18 cellular contexts compared by ENCODE assay signal in genomic region chr11:71607520-71608216, GRCh38. TPM values are rescaled to one million over a fixed set of nuclear protein-coding genes. Genes with fewer than 3 reads are reported as not detected.
DNase-seq lines count a peak whose midpoint lies in the region; FAIRE-seq and TF ChIP-seq lines count a peak whose summit lies in the region.
"Not testable (repeated sequence)": the region's sequence is repeated elsewhere in the genome, so short reads cannot be mapped to it uniquely, and the experiment has no call there.
"Had no signal": no experiment of that assay in that cellular context is flagged by ENCODE, and none has a peak within 500 bp of the region (broad histone marks: within the 10 kb centered on the region; RNA-seq: fewer than 3 reads in every experiment).

No MANE protein-coding gene starts in this region.

- H3K4me3 ChIP-seq in SK-N-SH (ENCODE audit: low read depth in 2 of 2, low read length in 1 of 2); astrocyte (ENCODE audit: insufficient read depth, low read depth, low read length); endothelial cell of umbilical vein (replicated peaks in 1 of 3; ENCODE audit: insufficient read depth in 1 of 3, low read depth in 1 of 3, low read length in 3 of 3); trophoblast cell (ENCODE audit: low read depth, low read length): not testable (repeated sequence)
- H3K4me3 ChIP-seq in iPS-18c (ENCODE audit: insufficient read depth, low read depth, low read length), result peak overlapping the region; percentile 57; the same call in 1 of the 2 replicates

- H3F3A ChIP-seq in SK-N-SH (replicated peaks; ENCODE audit: insufficient read depth), result not testable (repeated sequence)

- not testable (repeated sequence) for BruUV-seq in endothelial cell of umbilical vein (replicated peaks; lab: Mats Ljungman, UMichigan)

- not testable (repeated sequence) for H2AK5ac ChIP-seq in trophoblast cell (ENCODE audit: low read length)

- H3K4ac ChIP-seq in trophoblast cell (ENCODE audit: low read depth, low read length), result not testable (repeated sequence)

- not testable (repeated sequence) for H3K4me1 ChIP-seq in SK-N-SH (ENCODE audit: control insufficient read depth in 1 of 2, insufficient read depth in 2 of 2, low read depth in 1 of 2, low read length in 1 of 2); astrocyte (ENCODE audit: insufficient read depth, low read length); endothelial cell of umbilical vein (ENCODE audit: control insufficient read depth, extremely low read depth, insufficient read depth, low read length); trophoblast cell (ENCODE audit: control insufficient read depth in 1 of 2, insufficient read depth in 2 of 2, low read length in 2 of 2)

- H3K79me2 ChIP-seq in SK-N-SH (ENCODE audit: insufficient read depth); astrocyte (ENCODE audit: insufficient read depth, low read length); endothelial cell of umbilical vein (ENCODE audit: control insufficient read depth, insufficient read depth, low read length); trophoblast cell (ENCODE audit: control insufficient read depth, insufficient read depth, low read length, poor library complexity): not testable (repeated sequence)

- not testable (repeated sequence) for H3K27me3 ChIP-seq in SK-N-SH (ENCODE audit: insufficient read depth); astrocyte (ENCODE audit: insufficient read depth, low read length); endothelial cell of umbilical vein (ENCODE audit: control insufficient read depth in 2 of 2, insufficient read depth in 2 of 2, low read length in 2 of 2)
- peaks cover 11% of the 10 kb centered on the region for H3K27me3 ChIP-seq in trophoblast cell (ENCODE audit: insufficient read depth, low read length)

- H4K12ac ChIP-seq in trophoblast cell (ENCODE audit: low read depth, low read length), result not testable (repeated sequence)

- not testable (repeated sequence) for H4K20me1 ChIP-seq in SK-N-SH (ENCODE audit: insufficient read depth); astrocyte (ENCODE audit: insufficient read depth, low read length); endothelial cell of umbilical vein (replicated peaks; ENCODE audit: control insufficient read depth, extremely low read depth, insufficient read depth, low read length)

- not testable (repeated sequence) for H4K8ac ChIP-seq in trophoblast cell (ENCODE audit: low read depth, low read length)

- not testable (repeated sequence) for H3K36me3 Mint-ChIP-seq in astrocyte (ENCODE audit: low read depth, unreplicated experiment); mesothelial cell of epicardium; type B pancreatic cell

- intact Hi-C loops in endothelial cell of umbilical vein (cut with micrococcal nuclease), result not testable (repeated sequence)

- not testable (repeated sequence) for H3K9me3 ChIP-seq in SK-N-SH; astrocyte (ENCODE audit: insufficient read depth, low read depth, low read length); endothelial cell of umbilical vein (replicated peaks; ENCODE audit: control insufficient read depth, insufficient read depth, low read length); iPS-18c (ENCODE audit: control insufficient read depth, insufficient read depth, low read length); trophoblast cell (ENCODE audit: insufficient read depth, low read depth, low read length)

- WGBS in SK-N-SH (ENCODE audit: low lambda C conversion rate), result 84% methylated on average over 35 of the region's 59 CpGs
- WGBS in trophoblast cell (ENCODE audit: extremely low coverage, insufficient coverage, insufficient read length), result no CpG with 5 or more reads among the region's 59 CpGs

- H3K4me3 Mint-ChIP-seq in astrocyte (ENCODE audit: unreplicated experiment) (peak overlapping the region; percentile 27), mesothelial cell of epicardium (peak overlapping the region; percentile 57), type B pancreatic cell (peak overlapping the region; percentile 79)

- H3K9ac ChIP-seq in SK-N-SH; astrocyte (ENCODE audit: low read length); endothelial cell of umbilical vein (replicated peaks; ENCODE audit: extremely low read depth, insufficient read depth, low read length); trophoblast cell (ENCODE audit: low read length): not testable (repeated sequence)

- H3K27ac Mint-ChIP-seq in astrocyte (ENCODE audit: unreplicated experiment); mesothelial cell of epicardium; type B pancreatic cell: not testable (repeated sequence)

- H3K23ac ChIP-seq in trophoblast cell (ENCODE audit: low read length), result not testable (repeated sequence)

- H3K18ac ChIP-seq in trophoblast cell (ENCODE audit: low read length), result not testable (repeated sequence)

- POLR2A ChIA-PET in SK-N-SH (lab: Yijun Ruan, JAX); endothelial cell of umbilical vein (lab: Charles Lee): not testable (repeated sequence)

- H2BK12ac ChIP-seq in trophoblast cell (ENCODE audit: low read length), result not testable (repeated sequence)

- H3K36me3 ChIP-seq in SK-N-SH (replicated peaks in 1 of 2; ENCODE audit: control insufficient read depth in 1 of 2, insufficient read depth in 2 of 2, low read length in 1 of 2); astrocyte (ENCODE audit: insufficient read depth, low read length); endothelial cell of umbilical vein (ENCODE audit: control insufficient read depth in 2 of 2, extremely low read depth in 1 of 2, insufficient read depth in 2 of 2, low read length in 2 of 2); trophoblast cell (ENCODE audit: control insufficient read depth in 1 of 2, insufficient read depth in 2 of 2, low read length in 2 of 2): not testable (repeated sequence)

- not testable (repeated sequence) for H2BK120ac ChIP-seq in trophoblast cell (ENCODE audit: insufficient read depth, low read length, poor library complexity)

- H3K14ac ChIP-seq in trophoblast cell (ENCODE audit: low read length), result not testable (repeated sequence)

- H3K79me1 ChIP-seq in trophoblast cell (ENCODE audit: low read length), result not testable (repeated sequence)

- CTCF ChIA-PET in SK-N-SH (lab: Yijun Ruan, JAX); endothelial cell of umbilical vein (lab: Charles Lee): not testable (repeated sequence)

- H3K9me3 Mint-ChIP-seq in astrocyte (ENCODE audit: unreplicated experiment); mesothelial cell of epicardium; type B pancreatic cell: not testable (repeated sequence)

- TF ChIP-seq EP300 in SK-N-SH (IDR thresholded peaks at IDR 0.05; ENCODE audit: borderline replicate concordance in 1 of 2, low read depth in 1 of 2, low read length in 1 of 2), result not testable (repeated sequence)

- in situ Hi-C loops in GM13977 (cut with MboI; ENCODE audit: low pct_unique_long_range_greater_than_20kb, low sequenced_read_pairs, unreplicated experiment), result not testable (repeated sequence)

- dilution Hi-C loops in endothelial cell of umbilical vein (cut with MboI; ENCODE audit: extremely low pct_ligation_motif_present, low sequenced_read_pairs), result not testable (repeated sequence)

- not testable (repeated sequence) for H3K9me2 ChIP-seq in SK-N-SH

- H3K4me1 Mint-ChIP-seq in astrocyte (ENCODE audit: low read depth, unreplicated experiment); mesothelial cell of epicardium; type B pancreatic cell (ENCODE audit: unreplicated experiment): not testable (repeated sequence)

- not testable (repeated sequence) for H3K27ac ChIP-seq in SK-N-SH (ENCODE audit: low read depth in 2 of 2, low read length in 1 of 2); astrocyte (ENCODE audit: low read depth, low read length); endothelial cell of umbilical vein (ENCODE audit: insufficient read depth, low read depth, low read length); trophoblast cell (ENCODE audit: low read depth, low read length)

- H2AFZ ChIP-seq in SK-N-SH (ENCODE audit: low read depth); astrocyte (ENCODE audit: low read depth, low read length); endothelial cell of umbilical vein (ENCODE audit: low read depth, low read length); trophoblast cell (ENCODE audit: insufficient read depth, low read length, poor library complexity): not testable (repeated sequence)

- H3K9me1 ChIP-seq in endothelial cell of umbilical vein (replicated peaks; ENCODE audit: control insufficient read depth, extremely low read depth, insufficient read depth, low read length), result not testable (repeated sequence)

- H3K4me2 ChIP-seq in SK-N-SH; astrocyte (ENCODE audit: low read length); endothelial cell of umbilical vein (ENCODE audit: insufficient read depth, low read length): not testable (repeated sequence)
- H3K4me2 ChIP-seq in trophoblast cell (ENCODE audit: low read length), result peak overlapping the region; percentile 59

- peaks cover 60% of the 10 kb centered on the region for H3K27me3 Mint-ChIP-seq in astrocyte (ENCODE audit: low read depth, unreplicated experiment)
- peaks cover 83% of the 10 kb centered on the region for H3K27me3 Mint-ChIP-seq in mesothelial cell of epicardium (ENCODE audit: low read depth)
- H3K27me3 Mint-ChIP-seq in type B pancreatic cell, result peaks cover 72% of the 10 kb centered on the region

- DNase-seq in GM13977 (ENCODE audit: low spot score) (peak; percentile 17), SK-N-SH (peak; percentile 9)
- not testable (repeated sequence) for DNase-seq in astrocyte (ENCODE audit: low read depth); endothelial cell of umbilical vein (ENCODE audit: low read depth, low spot score); mesothelial cell of epicardium (ENCODE audit: low spot score in 2 of 2, unreplicated experiment in 2 of 2); trophoblast cell; type B pancreatic cell (ENCODE audit: extremely low spot score, unreplicated experiment)

- not testable (repeated sequence) for FAIRE-seq in astrocyte (lab: Jason Lieb, UNC); endothelial cell of umbilical vein (lab: Jason Lieb, UNC)

- TF ChIP-seq POLR2A in endothelial cell of umbilical vein (IDR thresholded peaks at IDR 0.05; ENCODE audit: low read depth, low read length), result not testable (repeated sequence)

- H2BK5ac ChIP-seq in trophoblast cell (ENCODE audit: low read depth, low read length, poor library complexity), result not testable (repeated sequence)

- TF ChIP-seq CTCF in GM13977 (IDR thresholded peaks at IDR 0.05; ENCODE audit: extremely low read depth, insufficient read depth, missing control alignments); SK-N-SH (IDR thresholded peaks at IDR 0.05); astrocyte (IDR thresholded peaks at IDR 0.05; ENCODE audit: insufficient read depth, low read depth, low read length); endothelial cell of umbilical vein (IDR thresholded peaks at IDR 0.05; ENCODE audit: extremely low read depth in 1 of 2, insufficient read depth in 1 of 2, low read depth in 1 of 2, low read length in 2 of 2); mesothelial cell of epicardium (IDR thresholded peaks at IDR 0.05; ENCODE audit: unreplicated experiment); type B pancreatic cell (conservative IDR thresholded peaks at IDR 0.05): not testable (repeated sequence)

- not testable (repeated sequence) for TF ChIP-seq RAD21 in SK-N-SH (IDR thresholded peaks at IDR 0.05; ENCODE audit: low read length)

- H4K91ac ChIP-seq in trophoblast cell (ENCODE audit: low read depth, low read length), result not testable (repeated sequence)

RNA-seq across cellular contexts. Expression of gene KRTAP5-11, which starts 25.0 kb away (rescaled TPM):
- not detected in 2 replicates for polyA plus RNA-seq in SK-N-SH (2012; rRNA removed)
- polyA plus RNA-seq in SK-N-SH (2012; cell fraction: cytosol; rRNA removed), result not detected in 2 replicates
- polyA plus RNA-seq in SK-N-SH (2012; cell fraction: nucleus; rRNA removed), result not detected in 2 replicates
- total RNA-seq in astrocyte, result not detected in 2 replicates
- not detected in 2 replicates for total RNA-seq in endothelial cell of umbilical vein
- polyA plus RNA-seq in endothelial cell of umbilical vein, result not detected in 2 replicates
- polyA plus RNA-seq in endothelial cell of umbilical vein (2011; cell fraction: cytosol; rRNA removed), result not detected in 2 replicates
- not detected in 2 replicates for polyA plus RNA-seq in endothelial cell of umbilical vein (2011; cell fraction: nucleus; rRNA removed)
- not detected in 2 replicates for polyA plus RNA-seq in endothelial cell of umbilical vein (2012)
- not detected in 2 replicates for polyA minus RNA-seq in endothelial cell of umbilical vein
- not detected for polyA minus RNA-seq in endothelial cell of umbilical vein (2011; cell fraction: cytosol; rRNA and poly(A)+ RNA removed)
- polyA minus RNA-seq in endothelial cell of umbilical vein (2011; cell fraction: nucleus; rRNA and poly(A)+ RNA removed), result not detected in 2 replicates
- total RNA-seq in mesothelial cell of epicardium, result 0.44 TPM in 1 of 3 replicates, not detected in the others
- not detected in 2 replicates for polyA plus RNA-seq in trophoblast cell (2013)
- not detected in 2 replicates for total RNA-seq in type B pancreatic cell (ENCODE audit: low replicate concordance)
- total RNA-seq: fibroblast of villous mesenchyme, HT-29, K562, left lobe of liver, natural killer cell, pancreas, right atrium auricular region, Right ventricle myocardium superior had no signal
- polyA plus RNA-seq: BJ, esophagus, K562 had no signal

RNA-seq across cellular contexts. Expression of gene KRTAP5-10, which starts 42.3 kb away (rescaled TPM):
- not detected in 2 replicates for polyA plus RNA-seq in SK-N-SH (2012; rRNA removed)
- polyA plus RNA-seq in SK-N-SH (2012; cell fraction: cytosol; rRNA removed), result not detected in 2 replicates
- 0.15 TPM in 1 of 2 replicates, not detected in the other for polyA plus RNA-seq in SK-N-SH (2012; cell fraction: nucleus; rRNA removed)
- 0.34 TPM in 1 of 2 replicates, not detected in the other for total RNA-seq in astrocyte
- not detected in 2 replicates for total RNA-seq in endothelial cell of umbilical vein
- 0.11 TPM in 1 of 2 replicates, not detected in the other for polyA plus RNA-seq in endothelial cell of umbilical vein
- not detected in 2 replicates for polyA plus RNA-seq in endothelial cell of umbilical vein (2011; cell fraction: cytosol; rRNA removed)
- polyA plus RNA-seq in endothelial cell of umbilical vein (2011; cell fraction: nucleus; rRNA removed), result 0.11 and 0.26 TPM in 2 replicates
- not detected in 2 replicates for polyA plus RNA-seq in endothelial cell of umbilical vein (2012)
- polyA minus RNA-seq in endothelial cell of umbilical vein, result not detected in 2 replicates
- polyA minus RNA-seq in endothelial cell of umbilical vein (2011; cell fraction: cytosol; rRNA and poly(A)+ RNA removed), result not detected
- polyA minus RNA-seq in endothelial cell of umbilical vein (2011; cell fraction: nucleus; rRNA and poly(A)+ RNA removed), result not detected in 2 replicates
- total RNA-seq in mesothelial cell of epicardium, result 0.22 to 0.32 TPM (median 0.31 TPM) in 3 replicates
- 0.07 TPM in 2 replicates for polyA plus RNA-seq in trophoblast cell (2013)
- not detected in 2 replicates for total RNA-seq in type B pancreatic cell (ENCODE audit: low replicate concordance)
- total RNA-seq: fibroblast of villous mesenchyme, HT-29, K562, natural killer cell, right atrium auricular region, Right ventricle myocardium superior had no signal
- polyA plus RNA-seq: K562 had no signal

RNA-seq across cellular contexts. Expression of gene KRTAP5-9, which starts 59.4 kb away (rescaled TPM):
- polyA plus RNA-seq in SK-N-SH (2012; rRNA removed) (not detected in 2 replicates), endothelial cell of umbilical vein (0.28 and 0.35 TPM in 2 replicates)
- polyA plus RNA-seq in SK-N-SH (2012; cell fraction: cytosol; rRNA removed), result not detected in 2 replicates
- polyA plus RNA-seq in SK-N-SH (2012; cell fraction: nucleus; rRNA removed), result 0.29 and 0.60 TPM in 2 replicates
- total RNA-seq in astrocyte (0.43 TPM in 1 of 2 replicates, not detected in the other), endothelial cell of umbilical vein (0.30 TPM in 1 of 2 replicates, not detected in the other), mesothelial cell of epicardium (0.52 to 0.65 TPM (median 0.62 TPM) in 3 replicates), type B pancreatic cell (ENCODE audit: low replicate concordance) (0.43 TPM in 1 of 2 replicates, not detected in the other)
- 0.07 TPM in 1 of 2 replicates, not detected in the other for polyA plus RNA-seq in endothelial cell of umbilical vein (2011; cell fraction: cytosol; rRNA removed)
- polyA plus RNA-seq in endothelial cell of umbilical vein (2011; cell fraction: nucleus; rRNA removed), result 0.78 and 1.9 TPM in 2 replicates
- polyA plus RNA-seq in endothelial cell of umbilical vein (2012), result 0.30 TPM in 1 of 2 replicates, not detected in the other
- polyA minus RNA-seq in endothelial cell of umbilical vein, result 0.41 TPM in 1 of 2 replicates, not detected in the other
- polyA minus RNA-seq in endothelial cell of umbilical vein (2011; cell fraction: cytosol; rRNA and poly(A)+ RNA removed), result not detected
- not detected in 2 replicates for polyA minus RNA-seq in endothelial cell of umbilical vein (2011; cell fraction: nucleus; rRNA and poly(A)+ RNA removed)
- polyA plus RNA-seq in trophoblast cell (2013), result 0.05 and 0.11 TPM in 2 replicates
- total RNA-seq: fibroblast of villous mesenchyme, HT-29, K562, right atrium auricular region, Right ventricle myocardium superior had no signal
- polyA plus RNA-seq: K562 had no signal

Comparison
In these comparisons a context has a peak if more than half of its experiments do, and no peak if none do; other contexts are left out.
1. H3K4me3 Mint-ChIP-seq: peak in every context shown above with its lines; median percentile 79 in type B pancreatic cell; 57 in mesothelial cell of epicardium; 27 in astrocyte.